8 cellular contexts compared by ENCODE assay signal in genomic region chr3:8441969-8442559, GRCh38. TPM values are rescaled to one million over a fixed set of nuclear protein-coding genes. Genes with fewer than 3 reads are reported as not detected.
DNase-seq lines count a peak whose midpoint lies in the region; ATAC-seq and TF ChIP-seq lines count a peak whose summit lies in the region.

No MANE protein-coding gene starts in this region.

- peak; percentile 61 for ATAC-seq in left lung
- ATAC-seq in activated CD4-positive, CD25-positive, alpha-beta regulatory T cell treated with anti-CD3 and anti-CD28 coated beads, Interleukin-2, amount 50 U/mL, for 24 hours: no peak
- ATAC-seq in GM21515 (IDR thresholded peaks at IDR 0.05; ENCODE audit: unreplicated experiment): no peak

- no peaks in the 10 kb centered on the region for H3K9me3 ChIP-seq in left lung

- no peak overlapping the region for H3K27ac ChIP-seq in left lung

- H3K4me3 ChIP-seq in left lung: no peak overlapping the region

- TF ChIP-seq CTCF in left lung (IDR thresholded peaks at IDR 0.05): peak; percentile 50 to 70

- intact Hi-C loops in left lung (cut with DNase I): loop anchor here (5.0 kb wide), 1 partner anchor 180 kb away; no protein-coding TSS in a partner anchor

- no peaks in the 10 kb centered on the region for H3K27me3 ChIP-seq in left lung

- peaks cover 26 to 27% of the 10 kb centered on the region in 2 donors for H3K4me1 ChIP-seq in left lung

- DNase-seq in NCI-H2081 (lab: John Stamatoyannopoulos, UW) (peak; percentile 32 to 56), NCI-H2081 treated with DMSO at 0.1 percent for 48 hours (lab: John Stamatoyannopoulos, UW) (no peak), NCI-H2029 treated with DMSO at 0.1 percent for 48 hours (lab: John Stamatoyannopoulos, UW) (peak; percentile 58), cerebellar cortex (ENCODE audit: low spot score) (peak; percentile 61), left lung (no peak)
- DNase-seq in stimulated activated CD4-positive, alpha-beta T cell treated with anti-CD3 and anti-CD28 coated beads, Interleukin-1b, Interleukin-23, amount 100 ng/mL, for 48 hours: no peak

- no peaks in the 10 kb centered on the region for H3K36me3 ChIP-seq in left lung

RNA-seq across cellular contexts. Expression of gene LMCD1, which starts 59.6 kb away (rescaled TPM):
- 10 to 100 TPM; 69.6 to 84.8 TPM for total RNA-seq in left lung

Comparison
In these comparisons a context has a peak if more than half of its experiments do, and no peak if none do; other contexts are left out.
1. DNase-seq: peak in NCI-H2081 (2 of 2), NCI-H2029 treated with DMSO at 0.1 percent for 48 hours (single experiment) and cerebellar cortex (single experiment); none in NCI-H2081 treated with DMSO at 0.1 percent for 48 hours (single experiment), left lung (0 of 2) and stimulated activated CD4-positive, alpha-beta T cell treated with anti-CD3 and anti-CD28 coated beads, Interleukin-1b, Interleukin-23, amount 100 ng/mL, for 48 hours (single experiment).